Comparison of ENCODE assay signal across 21 cellular contexts in genomic region chr2:122263746-122264145, GRCh38.
"Had no signal": no experiment of that assay in that cellular context is flagged by ENCODE, and none has a peak within 500 bp of the region (broad histone marks: within the 10 kb centered on the region; RNA-seq: fewer than 3 reads in every experiment).

No MANE protein-coding gene starts in this region.

- H3K27me3 ChIP-seq: colonic mucosa, esophagus squamous epithelium, right lobe of liver, spleen, testis, tibial nerve had no signal

- H3K4me3 ChIP-seq: colonic mucosa, esophagus squamous epithelium, psoas muscle, right lobe of liver, spleen, testis, tibial nerve had no signal

- DNase-seq: colonic mucosa; dermis blood vessel endothelial cell; esophagus squamous epithelium; foreskin melanocyte; head of caudate nucleus; hippocampal formation; kidney glomerular epithelial cell; mesendoderm; naive B cell; nephron progenitor cell; psoas muscle; retina; right lobe of liver; spleen; stimulated activated CD4-positive, alpha-beta T cell treated with anti-CD3 and anti-CD28 coated beads, Interleukin-15, amount 100 ng/mL, for 24 hours; stimulated activated CD4-positive, alpha-beta T cell treated with anti-CD3 and anti-CD28 coated beads, Interleukin-1b, Interleukin-23, amount 100 ng/mL, for 48 hours; stimulated activated CD4-positive, alpha-beta T cell treated with anti-CD3 and anti-CD28 coated beads, Interleukin-4, amount 100 ng/mL, for 24 hours; stimulated activated naive B cell treated with anti-CD40 and anti-IgM and Interleukin-4, amounts not matched to agents 10 μg/mL and 1 μg/mL and 100 μg/mL, for 72 hours; stimulated activated naive CD8-positive, alpha-beta T cell treated with anti-CD3 and anti-CD28 coated beads, Interleukin-15, amount 100 ng/mL, for 72 hours; testis had no signal

- H3K4me1 ChIP-seq: colonic mucosa, esophagus squamous epithelium, psoas muscle, right lobe of liver, spleen, testis, tibial nerve had no signal

- H3K36me3 ChIP-seq: colonic mucosa, esophagus squamous epithelium, right lobe of liver, spleen, tibial nerve had no signal

- ATAC-seq: psoas muscle; right lobe of liver; stimulated activated naive B cell treated with anti-CD40 and anti-IgM and Interleukin-4, amounts not matched to agents 10 μg/mL and 1 μg/mL and 100 μg/mL, for 72 hours; stimulated activated naive CD8-positive, alpha-beta T cell treated with anti-CD3 and anti-CD28 coated beads, Interleukin-15, amount 100 ng/mL, for 72 hours had no signal

- H3K9me3 ChIP-seq: colonic mucosa, esophagus squamous epithelium, psoas muscle, right lobe of liver, spleen, testis, tibial nerve had no signal

- H3K27ac ChIP-seq: colonic mucosa, esophagus squamous epithelium, psoas muscle, right lobe of liver, spleen, testis, tibial nerve had no signal
